8 cellular contexts compared by ENCODE assay signal in genomic region chr16:86575754-86576557, GRCh38. TPM values are rescaled to one million over a fixed set of nuclear protein-coding genes. Genes with fewer than 3 reads are reported as not detected.
DNase-seq lines count a peak whose midpoint lies in the region; ATAC-seq and TF ChIP-seq lines count a peak whose summit lies in the region.

No MANE protein-coding gene starts in this region.

- peak; percentile 34 for TF ChIP-seq CTCF in GM12874 (IDR thresholded peaks at IDR 0.05; ENCODE audit: insufficient read depth, low read depth, low read length)
- TF ChIP-seq CTCF in foreskin keratinocyte (conservative IDR thresholded peaks at IDR 0.05) = peak; percentile 81
- peak; percentile 71 for TF ChIP-seq CTCF in neural crest cell (conservative IDR thresholded peaks at IDR 0.05)

- peak overlapping the region; percentile 28 to 52 for H3K4me3 ChIP-seq in aorta (ENCODE audit: low read length in 2 of 2)

- no peaks in the 10 kb centered on the region for H3K9me3 Mint-ChIP-seq in activated T-helper 1 cell treated with anti-CD3 and anti-CD28 coated beads, Interleukin-12 subunit alpha, Interleukin-12 subunit beta, Interleukin-2, Interleukin-4 antibody, amounts not matched to agents 30 ng/mL and 10 ng/mL and 1 ng/mL, durations not matched to agents 14 hours and 24 hours and 36 hours
- no peaks in the 10 kb centered on the region for H3K9me3 Mint-ChIP-seq in neural crest cell

- intact Hi-C loops in activated T-helper 1 cell treated with anti-CD3 and anti-CD28 coated beads, Interleukin-12 subunit alpha, Interleukin-12 subunit beta, Interleukin-2, Interleukin-4 antibody, amounts not matched to agents 30 ng/mL and 10 ng/mL and 1 ng/mL, durations not matched to agents 14 hours and 24 hours and 36 hours (cut with micrococcal nuclease) = loop anchor here (1.0 to 5.0 kb wide), 3 partner anchors 13 to 296 kb away; no protein-coding TSS in a partner anchor
- intact Hi-C loops in aorta (cut with DNase I) = loop anchor here (1.0 to 10.0 kb wide), 11 partner anchors 36 to 551 kb away; no protein-coding TSS in a partner anchor

- peaks cover 5% of the 10 kb centered on the region for H3K4me1 Mint-ChIP-seq in activated T-helper 1 cell treated with anti-CD3 and anti-CD28 coated beads, Interleukin-12 subunit alpha, Interleukin-12 subunit beta, Interleukin-2, Interleukin-4 antibody, amounts not matched to agents 30 ng/mL and 10 ng/mL and 1 ng/mL, durations not matched to agents 14 hours and 24 hours and 36 hours (ENCODE audit: low read depth)
- H3K4me1 Mint-ChIP-seq in neural crest cell = peaks cover 25% of the 10 kb centered on the region

- H3K9me3 ChIP-seq in aorta (ENCODE audit: control insufficient read depth, low read length) = no peaks in the 10 kb centered on the region

- H3K27me3 ChIP-seq in foreskin keratinocyte (peaks cover 87% of the 10 kb centered on the region), aorta (ENCODE audit: control insufficient read depth in 1 of 2, insufficient read depth in 2 of 2, low read length in 1 of 2) (no peaks in the 10 kb centered on the region)

- peak overlapping the region; percentile 75 for H3K4me3 Mint-ChIP-seq in activated T-helper 1 cell treated with anti-CD3 and anti-CD28 coated beads, Interleukin-12 subunit alpha, Interleukin-12 subunit beta, Interleukin-2, Interleukin-4 antibody, amounts not matched to agents 30 ng/mL and 10 ng/mL and 1 ng/mL, durations not matched to agents 14 hours and 24 hours and 36 hours
- peak overlapping the region; percentile 89 for H3K4me3 Mint-ChIP-seq in neural crest cell

- no peaks in the 10 kb centered on the region for H3K4me1 ChIP-seq in foreskin keratinocyte
- no peaks in the 10 kb centered on the region for H3K4me1 ChIP-seq in aorta (ENCODE audit: control insufficient read depth in 1 of 2, insufficient read depth in 2 of 2, low read length in 2 of 2)

- peaks cover 62% of the 10 kb centered on the region for H3K27me3 Mint-ChIP-seq in activated T-helper 1 cell treated with anti-CD3 and anti-CD28 coated beads, Interleukin-12 subunit alpha, Interleukin-12 subunit beta, Interleukin-2, Interleukin-4 antibody, amounts not matched to agents 30 ng/mL and 10 ng/mL and 1 ng/mL, durations not matched to agents 14 hours and 24 hours and 36 hours (ENCODE audit: insufficient read depth)
- peaks cover 97% of the 10 kb centered on the region for H3K27me3 Mint-ChIP-seq in neural crest cell (ENCODE audit: low read depth)

- no peaks in the 10 kb centered on the region for H3K36me3 ChIP-seq in aorta (ENCODE audit: control insufficient read depth in 1 of 2, insufficient read depth in 2 of 2, low read length in 1 of 2)

- H3K27ac ChIP-seq in foreskin keratinocyte (peak overlapping the region; percentile 44), aorta (ENCODE audit: low read depth in 1 of 2, low read length in 2 of 2) (peak overlapping the region; percentile 96 to 98)

- no peak overlapping the region for H3K27ac Mint-ChIP-seq in activated T-helper 1 cell treated with anti-CD3 and anti-CD28 coated beads, Interleukin-12 subunit alpha, Interleukin-12 subunit beta, Interleukin-2, Interleukin-4 antibody, amounts not matched to agents 30 ng/mL and 10 ng/mL and 1 ng/mL, durations not matched to agents 14 hours and 24 hours and 36 hours
- H3K27ac Mint-ChIP-seq in neural crest cell (ENCODE audit: unreplicated experiment) = no peak overlapping the region

- 1% methylated on average over 53 to 54 of the region's 54 CpGs for WGBS in aorta, 2 donors

- no peaks in the 10 kb centered on the region for H3K36me3 Mint-ChIP-seq in activated T-helper 1 cell treated with anti-CD3 and anti-CD28 coated beads, Interleukin-12 subunit alpha, Interleukin-12 subunit beta, Interleukin-2, Interleukin-4 antibody, amounts not matched to agents 30 ng/mL and 10 ng/mL and 1 ng/mL, durations not matched to agents 14 hours and 24 hours and 36 hours (ENCODE audit: low read depth)
- no peaks in the 10 kb centered on the region for H3K36me3 Mint-ChIP-seq in neural crest cell (ENCODE audit: low read depth)

- ATAC-seq in foreskin keratinocyte (peak; percentile 76), aorta (ENCODE audit: low FRiP score) (peak; percentile 83), HG03565 (IDR thresholded peaks at IDR 0.05; ENCODE audit: unreplicated experiment) (no peak)

- DNase-seq in NCI-H460 (ENCODE audit: extremely low read depth, low read depth) (peak; percentile 91), foreskin keratinocyte (peak; percentile 82 to 92), neural crest cell (ENCODE audit: low read depth, low spot score) (peak; percentile 83), aorta (peak; percentile 94 to 96), SHP77 treated with DMSO at 0.1 percent for 48 hours (lab: John Stamatoyannopoulos, UW) (no peak)
- DNase-seq in activated T-helper 1 cell treated with anti-CD3 and anti-CD28 coated beads, Interleukin-12 subunit alpha, Interleukin-12 subunit beta, Interleukin-2, Interleukin-4 antibody, amounts not matched to agents 30 ng/mL and 10 ng/mL and 1 ng/mL, durations not matched to agents 14 hours and 24 hours and 36 hours (ENCODE audit: low spot score) = peak; percentile 32

RNA-seq across cellular contexts. Expression of gene FOXL1, which starts 2.4 kb away (rescaled TPM):
- total RNA-seq in NCI-H460 (2014; rRNA removed; shearing (Covaris generic)) = 10.8 and 11.3 TPM in 2 replicates
- 8.0 and 19.3 TPM in 2 replicates for polyA plus RNA-seq in NCI-H460 (2014; cell fraction: nucleus; rRNA removed)
- total RNA-seq in activated T-helper 1 cell treated with anti-CD3 and anti-CD28 coated beads, Interleukin-12 subunit alpha, Interleukin-12 subunit beta, Interleukin-2, Interleukin-4 antibody, amounts not matched to agents 30 ng/mL and 10 ng/mL and 1 ng/mL, durations not matched to agents 14 hours and 24 hours and 36 hours = 0.05 TPM in 1 of 2 replicates, not detected in the other
- 0.46 and 0.51 TPM in 2 replicates for total RNA-seq in foreskin keratinocyte
- 0.31 and 0.32 TPM in 2 replicates for polyA plus RNA-seq in foreskin keratinocyte
- 0.09 and 0.18 TPM in 2 replicates for total RNA-seq in neural crest cell
- 10 to 100 TPM; 23.8 to 34.4 TPM for total RNA-seq in aorta
- polyA plus RNA-seq in aorta = 10 to 100 TPM in 1 of 2 donors, 1 to 10 TPM in 1; 4.3 to 11.9 TPM

RNA-seq across cellular contexts. Expression of gene FOXC2, which starts 9.3 kb away (rescaled TPM):
- not detected in 2 replicates for total RNA-seq in NCI-H460 (2014; rRNA removed; shearing (Covaris generic))
- polyA plus RNA-seq in NCI-H460 (2014; cell fraction: nucleus; rRNA removed) = not detected in 2 replicates
- total RNA-seq in activated T-helper 1 cell treated with anti-CD3 and anti-CD28 coated beads, Interleukin-12 subunit alpha, Interleukin-12 subunit beta, Interleukin-2, Interleukin-4 antibody, amounts not matched to agents 30 ng/mL and 10 ng/mL and 1 ng/mL, durations not matched to agents 14 hours and 24 hours and 36 hours = not detected in 2 replicates
- total RNA-seq in foreskin keratinocyte (not detected in 2 replicates), neural crest cell (0.11 TPM in 1 of 2 replicates, not detected in the other), aorta (10 to 100 TPM; 29.0 to 45.4 TPM)
- polyA plus RNA-seq in foreskin keratinocyte (not detected in 2 replicates), aorta (10 to 100 TPM in 1 of 2 donors, 1 to 10 TPM in 1; 8.6 to 22.8 TPM)

RNA-seq across cellular contexts. Expression of gene MTHFSD, which starts 20.9 kb away (rescaled TPM):
- 8.5 and 12.0 TPM in 2 replicates for total RNA-seq in NCI-H460 (2014; rRNA removed; shearing (Covaris generic))
- 12.7 and 26.4 TPM in 2 replicates for polyA plus RNA-seq in NCI-H460 (2014; cell fraction: nucleus; rRNA removed)
- total RNA-seq in activated T-helper 1 cell treated with anti-CD3 and anti-CD28 coated beads, Interleukin-12 subunit alpha, Interleukin-12 subunit beta, Interleukin-2, Interleukin-4 antibody, amounts not matched to agents 30 ng/mL and 10 ng/mL and 1 ng/mL, durations not matched to agents 14 hours and 24 hours and 36 hours = 30.6 and 31.8 TPM in 2 replicates
- 12.7 and 13.1 TPM in 2 replicates for total RNA-seq in foreskin keratinocyte
- 6.9 and 7.3 TPM in 2 replicates for polyA plus RNA-seq in foreskin keratinocyte
- 14.0 and 16.8 TPM in 2 replicates for total RNA-seq in neural crest cell
- 10 to 100 TPM; 14.0 to 23.1 TPM for total RNA-seq in aorta
- 10 to 100 TPM in 1 of 2 donors, 1 to 10 TPM in 1; 2.3 to 13.2 TPM for polyA plus RNA-seq in aorta

Comparison
In these comparisons a context has a peak if more than half of its experiments do, and no peak if none do; other contexts are left out.
1. RNA of gene FOXC2, which starts 9.3 kb away (total RNA-seq): 29.0 to 45.4 TPM in aorta; 0.11 TPM in neural crest cell, not detected in NCI-H460, not detected in activated T-helper 1 cell treated with anti-CD3 and anti-CD28 coated beads, Interleukin-12 subunit alpha, Interleukin-12 subunit beta, Interleukin-2, Interleukin-4 antibody, amounts not matched to agents 30 ng/mL and 10 ng/mL and 1 ng/mL, durations not matched to agents 14 hours and 24 hours and 36 hours and not detected in foreskin keratinocyte; every median in the first group is over 10 times any median in the second.
2. Peak in every context shown above with its lines, with median percentiles within 50 percentile points of each other: CTCF ChIP-seq.